In the genomic region with DNA sequence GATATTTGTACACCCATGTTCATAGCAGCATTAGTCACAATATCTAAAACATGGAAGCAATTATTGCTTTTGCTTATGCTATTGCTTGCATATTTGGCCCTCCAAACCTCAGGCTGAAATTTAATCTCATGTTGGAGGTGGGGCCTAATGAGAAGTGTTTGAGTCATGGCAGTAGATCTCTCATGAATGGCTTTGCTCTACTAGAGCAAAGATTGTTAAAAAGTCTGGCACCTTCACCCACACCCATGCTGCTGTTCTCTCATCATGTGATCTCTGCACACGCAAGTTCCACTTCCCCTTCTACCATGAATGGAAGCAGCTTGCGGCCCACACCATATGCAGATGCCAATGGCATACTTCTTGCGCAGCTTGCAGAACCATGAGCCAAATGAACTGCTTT, we compare ENCODE assay signal across 13 cellular contexts. TPM values are rescaled to one million over a fixed set of nuclear protein-coding genes. Genes with fewer than 3 reads are reported as not detected.
A peak's percentile ranks its signal among the peaks of the same experiment; 100 is the strongest.
DNase-seq lines count a peak whose midpoint lies in the region; ATAC-seq, FAIRE-seq and TF ChIP-seq lines count a peak whose summit lies in the region.
"Had no signal": no experiment of that assay in that cellular context is flagged by ENCODE, and none has a peak within 500 bp of the region (broad histone marks: within the 10 kb centered on the region; RNA-seq: fewer than 3 reads in every experiment).

No MANE protein-coding gene starts in this region.

- peak overlapping the region; percentile 27 for H3K14ac ChIP-seq in IMR-90 (replicated peaks; ENCODE audit: low read depth, low read length)

- TF ChIP-seq POLR2A in IMR-90 (IDR thresholded peaks at IDR 0.05; ENCODE audit: low read depth, low read length), result no peak

- peak; percentile 9 for FAIRE-seq in astrocyte (lab: Jason Lieb, UNC)

- H4K91ac ChIP-seq in IMR-90 (ENCODE audit: insufficient read depth, low read depth, low read length), result peak overlapping the region; percentile 38; the same call in 1 of the 2 replicates

- H3K4ac ChIP-seq in IMR-90 (ENCODE audit: low read depth, low read length), result peak overlapping the region; percentile 51; the same call in 1 of the 2 replicates

- H3K56ac ChIP-seq in IMR-90 (ENCODE audit: extremely low read depth, insufficient read depth, low read length), result no peak overlapping the region

- H3K4me2 ChIP-seq in IMR-90 (ENCODE audit: low read depth, low read length) (0 out of 2 replicates have a peak overlapping the region, but pooled peaks have one; percentile 53), astrocyte (ENCODE audit: low read length) (peak overlapping the region; percentile 28)

- no peaks in the 10 kb centered on the region for H3K36me3 ChIP-seq in IMR-90 (ENCODE audit: control insufficient read depth, insufficient read depth, low read length)
- no peaks in the 10 kb centered on the region for H3K36me3 ChIP-seq in astrocyte (ENCODE audit: insufficient read depth, low read length)

- peaks cover 3% of the 10 kb centered on the region for H3K4me1 ChIP-seq in IMR-90 (ENCODE audit: control insufficient read depth, insufficient read depth, low read length)
- H3K4me1 ChIP-seq in astrocyte (ENCODE audit: insufficient read depth, low read length), result peaks cover 3% of the 10 kb centered on the region

- no peaks in the 10 kb centered on the region for H3K36me3 Mint-ChIP-seq in astrocyte (ENCODE audit: low read depth, unreplicated experiment)
- H3K36me3 Mint-ChIP-seq: activated naive CD4-positive, alpha-beta T cell treated with anti-CD3 and anti-CD28 coated beads, Interleukin-2, amount 50 U/mL, for 24 hours had no signal

- H3K4me3 ChIP-seq in IMR-90 (ENCODE audit: insufficient read depth, low read depth, low read length) (no peak overlapping the region), astrocyte (ENCODE audit: insufficient read depth, low read depth, low read length) (no peak overlapping the region)

- H3K23ac ChIP-seq in IMR-90 (ENCODE audit: low read depth, low read length), result no peak overlapping the region

- H2AK9ac ChIP-seq in IMR-90 (replicated peaks; ENCODE audit: low read depth, low read length, poor library complexity), result no peak overlapping the region

- DNase-seq in EH (ENCODE audit: low read depth) (peak; percentile 80), IMR-90 (peak; percentile 84), astrocyte (ENCODE audit: low read depth) (peak; percentile 60), kidney tubule cell (ENCODE audit: low spot score) (peak; percentile 45), NCI-H345 treated with DMSO at 0.1 percent for 48 hours (lab: John Stamatoyannopoulos, UW; ENCODE audit: unreplicated experiment) (no peak), AML-193 (lab: John Stamatoyannopoulos, UW) (no peak)
- DNase-seq: activated CD4-positive, alpha-beta T cell treated with anti-CD3 and anti-CD28 coated beads, Interleukin-2, amount 50 U/mL, for 48 hours; occipital lobe; stimulated activated naive CD4-positive, alpha-beta T cell had no signal

- peak overlapping the region; percentile 50 for H2BK5ac ChIP-seq in IMR-90 (ENCODE audit: low read depth, low read length, poor library complexity, severe bottlenecking)

- H2AFZ ChIP-seq in IMR-90 (replicated peaks; ENCODE audit: low read length, poor library complexity) (peak overlapping the region; percentile 54), astrocyte (ENCODE audit: low read depth, low read length) (no peak overlapping the region)

- H3K27me3 Mint-ChIP-seq in astrocyte (ENCODE audit: low read depth, unreplicated experiment), result peaks cover 2% of the 10 kb centered on the region
- H3K27me3 Mint-ChIP-seq: dendritic cell treated with granulocyte-macrophage colony-stimulating factor and Interleukin-4, amounts not matched to agents 40 ng/mL and 50 ng/mL, for 4 days had no signal

- in situ Hi-C loops in IMR-90 (cut with MboI; ENCODE audit: low sequenced_read_pairs), result no loop called here

- H3K79me1 ChIP-seq in IMR-90 (ENCODE audit: low read depth in 1 of 2, low read length in 2 of 2), result no peaks in the 10 kb centered on the region

- peak overlapping the region in 1 of 2 experiments; percentile 65; a peak in 1 of 4 replicates for H4K8ac ChIP-seq in IMR-90 (ENCODE audit: low read depth in 2 of 2, low read length in 2 of 2)

- H2BK120ac ChIP-seq in IMR-90 (ENCODE audit: low read depth, low read length), result peak overlapping the region; percentile 4; the same call in 1 of the 2 replicates

- peaks cover 2% of the 10 kb centered on the region for H3K9me3 Mint-ChIP-seq in astrocyte (ENCODE audit: unreplicated experiment)
- H3K9me3 Mint-ChIP-seq: activated naive CD4-positive, alpha-beta T cell treated with anti-CD3 and anti-CD28 coated beads, Interleukin-2, amount 50 U/mL, for 24 hours had no signal

- ATAC-seq in IMR-90 (ENCODE audit: low read depth) (peak; percentile 88), GM18517 (IDR thresholded peaks at IDR 0.05; ENCODE audit: unreplicated experiment) (no peak), GM21390 (IDR thresholded peaks at IDR 0.05; ENCODE audit: unreplicated experiment) (no peak)

- no peaks in the 10 kb centered on the region for H3K79me2 ChIP-seq in astrocyte (ENCODE audit: insufficient read depth, low read length)

- no peak overlapping the region for H3K4me3 Mint-ChIP-seq in astrocyte (ENCODE audit: unreplicated experiment)
- H3K4me3 Mint-ChIP-seq: activated naive CD4-positive, alpha-beta T cell treated with anti-CD3 and anti-CD28 coated beads, Interleukin-2, amount 50 U/mL, for 24 hours; dendritic cell treated with granulocyte-macrophage colony-stimulating factor and Interleukin-4, amounts not matched to agents 40 ng/mL and 50 ng/mL, for 4 days had no signal

- dilution Hi-C loops in IMR-90 (cut with HindIII; ENCODE audit: low sequenced_read_pairs, unreplicated experiment), result no loop called here

- CTCF ChIA-PET in IMR-90 (lab: Yijun Ruan, JAX), result interaction anchor here (0.7 kb wide), 1 partner anchor 317 kb away, joined by 3 read pairs; no protein-coding TSS in a partner anchor

- H3K27ac ChIP-seq in IMR-90 (ENCODE audit: insufficient read depth, low read length), result peak overlapping the region; percentile 70; the same call in 1 of the 2 replicates
- H3K27ac ChIP-seq in astrocyte (ENCODE audit: low read depth, low read length), result no peak overlapping the region

- no peak overlapping the region for H3K27ac Mint-ChIP-seq in astrocyte (ENCODE audit: unreplicated experiment)
- H3K27ac Mint-ChIP-seq: dendritic cell treated with granulocyte-macrophage colony-stimulating factor and Interleukin-4, amounts not matched to agents 40 ng/mL and 50 ng/mL, for 4 days had no signal

- 0 out of 2 replicates have a peak, but pooled peaks cover 2% of the 10 kb centered on the region for H3K9me3 ChIP-seq in IMR-90 (ENCODE audit: control insufficient read depth, insufficient read depth, low read length)
- no peaks in the 10 kb centered on the region for H3K9me3 ChIP-seq in astrocyte (ENCODE audit: insufficient read depth, low read depth, low read length)

- peak overlapping the region; percentile 55 for H3K18ac ChIP-seq in IMR-90 (ENCODE audit: low read depth, low read length)

- peak overlapping the region; percentile 76; the same call in 1 of the 3 replicates for H2BK15ac ChIP-seq in IMR-90 (ENCODE audit: low read depth, low read length)

- H3K9ac ChIP-seq in IMR-90 (ENCODE audit: low read depth, low read length), result no peak overlapping the region
- H3K9ac ChIP-seq in astrocyte (ENCODE audit: low read length), result no peak overlapping the region

- intact Hi-C loops in IMR-90 (cut with micrococcal nuclease), result no loop called here

- H3K27me3 ChIP-seq in IMR-90 (ENCODE audit: control insufficient read depth, insufficient read depth, low read length) (no peaks in the 10 kb centered on the region), astrocyte (ENCODE audit: insufficient read depth, low read length) (no peaks in the 10 kb centered on the region)

- H3K9me1 ChIP-seq in IMR-90 (ENCODE audit: insufficient read depth, low read length), result peaks cover 5% of the 10 kb centered on the region; the same call in 1 of the 2 replicates

- H2AK5ac ChIP-seq in IMR-90 (ENCODE audit: low read depth, low read length), result peak overlapping the region; percentile 79; the same call in 1 of the 2 replicates

- TF ChIP-seq RAD21 in IMR-90 (IDR thresholded peaks at IDR 0.05; ENCODE audit: low read length), result no peak

- H4K5ac ChIP-seq in IMR-90 (ENCODE audit: low read depth, low read length), result 0 out of 2 replicates have a peak overlapping the region, but pooled peaks have one; percentile 30

- H2BK20ac ChIP-seq in IMR-90 (ENCODE audit: low read depth, low read length), result no peak overlapping the region

- WGBS in IMR-90 (ENCODE audit: extremely low coverage in 2 of 2, insufficient read length in 1 of 2), 2 experiments, result 93% methylated on average over 2 of the region's 3 CpGs; no CpG with 5 or more reads in 1 of the 2 experiments

- no TSS peak for BruUV-seq in IMR-90 (replicated peaks; lab: Mats Ljungman, UMichigan)

- no peaks in the 10 kb centered on the region for H4K20me1 ChIP-seq in IMR-90 (ENCODE audit: insufficient read depth, low read length)
- no peaks in the 10 kb centered on the region for H4K20me1 ChIP-seq in astrocyte (ENCODE audit: insufficient read depth, low read length)

- no peak for TF ChIP-seq CTCF in IMR-90 (conservative IDR thresholded peaks at IDR 0.05; ENCODE audit: low read depth, low read length)
- TF ChIP-seq CTCF in astrocyte (IDR thresholded peaks at IDR 0.05; ENCODE audit: insufficient read depth, low read depth, low read length), result no peak

- POLR2A ChIA-PET in IMR-90 (lab: Charles Lee; ENCODE audit: unreplicated experiment), result no interaction called here

- H3K4me1 Mint-ChIP-seq in astrocyte (ENCODE audit: low read depth, unreplicated experiment), result peaks cover 7% of the 10 kb centered on the region
- H3K4me1 Mint-ChIP-seq: activated naive CD4-positive, alpha-beta T cell treated with anti-CD3 and anti-CD28 coated beads, Interleukin-2, amount 50 U/mL, for 24 hours had no signal

TF ChIP-seq in IMR-90, 13 proteins besides CTCF, POLR2A, EP300 and RAD21 (continues in another document):
- TF ChIP-seq FOS (IDR thresholded peaks at IDR 0.05; ENCODE audit: low read depth, low read length) (no peak), RFX5 (IDR thresholded peaks at IDR 0.05; ENCODE audit: low read depth, low read length) (no peak), BHLHE40 (IDR thresholded peaks at IDR 0.05; ENCODE audit: low read depth, low read length) (no peak), NFE2L2 (IDR thresholded peaks at IDR 0.05; ENCODE audit: low read depth, low read length) (no peak), MAZ (IDR thresholded peaks at IDR 0.05; ENCODE audit: borderline replicate concordance, low read depth, low read length) (no peak)

RNA-seq across cellular contexts. Expression of a gene that starts 15.1 kb away (rescaled TPM):
- 73.9 and 76.0 TPM in 2 replicates for total RNA-seq in IMR-90 (2012; rRNA removed)
- polyA plus RNA-seq in IMR-90 (2012; rRNA removed), result 63.9 and 75.1 TPM in 2 replicates
- 25.3 and 33.6 TPM in 2 replicates for polyA plus RNA-seq in IMR-90 (2012; cell fraction: cytosol; rRNA removed)
- 45.6 and 132 TPM in 2 replicates for polyA plus RNA-seq in IMR-90 (2012; cell fraction: nucleus; rRNA removed; ENCODE audit: low replicate concordance)
- 60.5 and 64.3 TPM in 2 replicates for total RNA-seq in astrocyte

RNA-seq across cellular contexts. Expression of a gene that starts 58.8 kb away (rescaled TPM):
- total RNA-seq in IMR-90 (2012; rRNA removed), result 9.4 and 14.3 TPM in 2 replicates
- 22.0 and 25.6 TPM in 2 replicates for polyA plus RNA-seq in IMR-90 (2012; rRNA removed)
- polyA plus RNA-seq in IMR-90 (2012; cell fraction: cytosol; rRNA removed), result 19.2 and 30.9 TPM in 2 replicates
- 26.9 and 32.7 TPM in 2 replicates for polyA plus RNA-seq in IMR-90 (2012; cell fraction: nucleus; rRNA removed; ENCODE audit: low replicate concordance)
- 12.3 and 17.5 TPM in 2 replicates for total RNA-seq in astrocyte

Comparison
In these comparisons a context has a peak if more than half of its experiments do, and no peak if none do; other contexts are left out.
1. DNase-seq: peak in EH (single experiment), IMR-90 (single experiment), astrocyte (single experiment) and kidney tubule cell (single experiment); none in NCI-H345 treated with DMSO at 0.1 percent for 48 hours (single experiment) and AML-193 (0 of 2).